ENCODE assay signal across 1 cellular context in genomic region chr14:22656226-22656625, GRCh38.
TF ChIP-seq lines count a peak whose summit lies in the region.

No MANE protein-coding gene starts in this region.

TF ChIP-seq in GM23338, 12 proteins besides CTCF, POLR2A, EP300 and RAD21:
- no peak for TF ChIP-seq ZNF462 (CRISPR knock-in tag; IDR thresholded peaks at IDR 0.05)
- TF ChIP-seq EZH2phosphoT487 (IDR thresholded peaks at IDR 0.05; ENCODE audit: unreplicated experiment), result no peak
- TF ChIP-seq EZH2 (IDR thresholded peaks at IDR 0.05; ENCODE audit: low read depth, unreplicated experiment), result no peak
- TF ChIP-seq REST (IDR thresholded peaks at IDR 0.05; ENCODE audit: unreplicated experiment), result no peak
- TF ChIP-seq ZNF114 (CRISPR knock-in tag; IDR thresholded peaks at IDR 0.05), result no peak
- TF ChIP-seq NANOG (IDR thresholded peaks at IDR 0.05; ENCODE audit: borderline replicate concordance), result no peak
TF ChIP-seq in GM23338: peak in this region for 0.
